In the genomic region with DNA sequence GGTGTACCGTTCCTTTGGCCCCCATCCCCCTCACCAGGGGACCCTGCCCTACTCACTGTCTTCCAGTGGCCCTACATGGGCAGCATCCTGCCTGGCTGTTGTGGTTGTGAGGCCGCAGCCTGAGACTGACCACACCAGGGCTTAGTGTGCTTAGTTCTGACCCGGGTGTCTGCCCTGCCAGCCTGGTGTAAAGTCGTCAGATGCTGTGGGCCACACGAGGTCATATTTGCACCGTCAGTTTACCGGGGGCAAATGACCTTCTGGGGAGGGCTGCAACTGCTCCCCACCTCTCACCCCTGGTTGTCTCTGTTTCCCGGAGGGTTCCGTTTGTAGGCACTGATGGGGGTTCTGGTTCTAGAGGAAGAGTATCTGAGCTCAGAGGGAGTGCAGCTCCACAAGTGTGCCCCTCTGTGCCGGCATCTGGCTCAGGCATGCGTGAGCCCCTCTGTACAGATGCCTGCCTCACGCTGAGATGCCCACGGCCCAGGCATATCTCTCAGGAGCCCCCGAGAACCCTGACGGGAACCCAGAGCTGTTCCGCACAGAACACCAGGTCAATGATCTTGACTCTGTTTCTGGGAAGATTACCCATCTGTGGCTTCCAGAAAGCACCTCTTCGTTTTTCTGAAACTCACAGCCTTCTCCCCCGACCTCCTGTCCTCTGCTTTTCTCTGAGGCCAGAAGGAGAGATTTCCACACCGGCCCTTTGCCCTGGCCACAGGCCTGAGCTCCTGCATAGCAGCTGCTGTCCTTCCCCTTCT, we compare ENCODE assay signal across 9 cellular contexts. TPM values are rescaled to one million over a fixed set of nuclear protein-coding genes. Genes with fewer than 3 reads are reported as not detected.
DNase-seq lines count a peak whose midpoint lies in the region; ATAC-seq and TF ChIP-seq lines count a peak whose summit lies in the region.
"Had no signal": no experiment of that assay in that cellular context is flagged by ENCODE, and none has a peak within 500 bp of the region (broad histone marks: within the 10 kb centered on the region; RNA-seq: fewer than 3 reads in every experiment).

No MANE protein-coding gene starts in this region.

- POLR2A ChIA-PET in activated naive CD8-positive, alpha-beta T cell treated with anti-CD3 and anti-CD28 coated beads, Interleukin-2, amount 10 ng/mL, durations not matched to agents 7 days and 5 days (lab: Charles Lee): interaction anchor here (0.8 to 18.1 kb wide), 12 partner anchors 10 to 138 kb away, joined by 3 to 390 read pairs (median 10); a partner anchor contains a TSS
- POLR2A ChIA-PET in PC-3 (lab: Charles Lee; ENCODE audit: unreplicated experiment): no interaction called here

- H3K27me3 ChIP-seq in PC-3 (ENCODE audit: low read length): no peaks in the 10 kb centered on the region

- no peak for TF ChIP-seq CTCF in PC-3 (conservative IDR thresholded peaks at IDR 0.05; ENCODE audit: low read depth, low read length)

- no peaks in the 10 kb centered on the region for H3K4me1 ChIP-seq in PC-3 (ENCODE audit: insufficient read depth, low read length)

- H3K9me3 ChIP-seq in PC-3 (ENCODE audit: low read length): no peaks in the 10 kb centered on the region

- no peak for DNase-seq in activated naive CD8-positive, alpha-beta T cell treated with anti-CD3 and anti-CD28 coated beads, Interleukin-2, amount 10 ng/mL, durations not matched to agents 7 days and 5 days
- DNase-seq in sciatic nerve (ENCODE audit: low spot score): no peak
- DNase-seq in cerebellar nuclear complex (lab: John Stamatoyannopoulos, UW): no peak
- DNase-seq in germinal center (ENCODE audit: low spot score): no peak
- no peak for DNase-seq in caudate nucleus (lab: John Stamatoyannopoulos, UW)
- no peak for DNase-seq in PC-3

- no TSS peak for BruUV-seq in PC-3 (replicated peaks; lab: Mats Ljungman, UMichigan)

- no peak overlapping the region for H3K4me2 ChIP-seq in PC-3 (ENCODE audit: low read length)

- peaks cover 24% of the 10 kb centered on the region for H3K36me3 Mint-ChIP-seq in activated naive CD8-positive, alpha-beta T cell treated with anti-CD3 and anti-CD28 coated beads, Interleukin-2, amount 10 ng/mL, durations not matched to agents 7 days and 5 days
- H3K36me3 Mint-ChIP-seq: mesothelial cell of epicardium had no signal

- no peaks in the 10 kb centered on the region for H3K36me3 ChIP-seq in PC-3 (ENCODE audit: low read depth, low read length)

- no peak overlapping the region for H3K27ac ChIP-seq in caudate nucleus (ENCODE audit: low read depth, low read length)
- no peak overlapping the region for H3K27ac ChIP-seq in PC-3 (ENCODE audit: low read length)

- no peak overlapping the region for H2AFZ ChIP-seq in PC-3 (ENCODE audit: low read length)

- no peak overlapping the region for H3K4me3 ChIP-seq in PC-3 (ENCODE audit: low read length)

- H3K4me3 Mint-ChIP-seq in activated naive CD8-positive, alpha-beta T cell treated with anti-CD3 and anti-CD28 coated beads, Interleukin-2, amount 10 ng/mL, durations not matched to agents 7 days and 5 days: peak overlapping the region; percentile 95
- H3K4me3 Mint-ChIP-seq: mesothelial cell of epicardium had no signal

- no peaks in the 10 kb centered on the region for H3K27me3 Mint-ChIP-seq in activated naive CD8-positive, alpha-beta T cell treated with anti-CD3 and anti-CD28 coated beads, Interleukin-2, amount 10 ng/mL, durations not matched to agents 7 days and 5 days

- H3K79me2 ChIP-seq in PC-3 (ENCODE audit: low read length): no peaks in the 10 kb centered on the region

- CTCF ChIA-PET in PC-3 (lab: Charles Lee): no interaction called here

- no peaks in the 10 kb centered on the region for H4K20me1 ChIP-seq in PC-3 (ENCODE audit: low read length)

- ATAC-seq in GM18867 (IDR thresholded peaks at IDR 0.05; ENCODE audit: unreplicated experiment) (peak; percentile 32), HG02870 (IDR thresholded peaks at IDR 0.05; ENCODE audit: unreplicated experiment) (peak; percentile 22), sciatic nerve (peak; percentile 33), PC-3 (no peak)
- ATAC-seq in activated naive CD8-positive, alpha-beta T cell treated with anti-CD3 and anti-CD28 coated beads, Interleukin-2, amount 10 ng/mL, durations not matched to agents 7 days and 5 days (ENCODE audit: low read depth): peak; percentile 3

- H3K9me2 ChIP-seq in PC-3 (replicated peaks; ENCODE audit: low read length): no peaks in the 10 kb centered on the region

- peaks cover 85% of the 10 kb centered on the region for H3K4me1 Mint-ChIP-seq in activated naive CD8-positive, alpha-beta T cell treated with anti-CD3 and anti-CD28 coated beads, Interleukin-2, amount 10 ng/mL, durations not matched to agents 7 days and 5 days

- no peaks in the 10 kb centered on the region for H3F3A ChIP-seq in PC-3 (ENCODE audit: low read length, unreplicated experiment)

- no peaks in the 10 kb centered on the region for H3K9me3 Mint-ChIP-seq in activated naive CD8-positive, alpha-beta T cell treated with anti-CD3 and anti-CD28 coated beads, Interleukin-2, amount 10 ng/mL, durations not matched to agents 7 days and 5 days
- H3K9me3 Mint-ChIP-seq: mesothelial cell of epicardium had no signal

- intact Hi-C loops in sciatic nerve (cut with DNase I): no loop called here
- intact Hi-C loops in PC-3 (cut with micrococcal nuclease): no loop called here

- H3K9ac ChIP-seq in PC-3 (ENCODE audit: low read length): no peak overlapping the region

- peak overlapping the region; percentile 100 for H3K27ac Mint-ChIP-seq in activated naive CD8-positive, alpha-beta T cell treated with anti-CD3 and anti-CD28 coated beads, Interleukin-2, amount 10 ng/mL, durations not matched to agents 7 days and 5 days
- H3K27ac Mint-ChIP-seq: mesothelial cell of epicardium had no signal

RNA-seq across cellular contexts. Expression of a gene that starts 19.2 kb away (rescaled TPM):
- 100 to 1,000 TPM; 230 to 252 TPM for total RNA-seq in activated naive CD8-positive, alpha-beta T cell treated with anti-CD3 and anti-CD28 coated beads, Interleukin-2, amount 10 ng/mL, durations not matched to agents 7 days and 5 days
- total RNA-seq in sciatic nerve: 85.9 TPM
- total RNA-seq in PC-3 (2014; rRNA removed): 10.1 and 11.4 TPM in 2 replicates
